Comparison of ENCODE assay signal across 20 cellular contexts in the genomic region with DNA sequence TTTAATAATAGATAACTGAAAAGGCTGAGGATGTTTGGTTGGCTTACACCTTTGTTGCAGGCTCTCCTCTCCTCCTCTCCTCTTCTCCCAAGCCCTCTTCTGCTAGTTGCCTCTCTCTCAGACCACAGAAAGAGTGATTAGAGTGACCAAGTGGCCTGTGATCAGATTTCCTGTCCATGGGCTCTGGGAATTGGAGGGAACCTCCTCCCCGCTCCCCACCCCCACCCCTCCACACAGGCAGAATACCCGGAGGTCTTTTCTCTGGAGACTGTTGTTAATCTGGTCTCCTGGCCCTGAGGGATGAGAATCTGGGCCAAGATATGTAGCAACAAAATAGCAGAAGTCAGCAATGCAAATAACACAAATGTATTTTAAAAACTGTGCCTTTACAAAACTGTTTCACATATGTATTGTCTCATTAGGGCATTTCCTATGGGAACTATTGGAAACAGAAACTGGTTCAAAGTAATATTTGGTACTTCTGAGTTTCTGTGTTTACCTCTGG.
"Had no signal": no experiment of that assay in that cellular context is flagged by ENCODE, and none has a peak within 500 bp of the region (broad histone marks: within the 10 kb centered on the region; RNA-seq: fewer than 3 reads in every experiment).

No MANE protein-coding gene starts in this region.

- DNase-seq: activated B cell treated with CpG ODN at 0.5 μM for 24 hours; activated CD4-positive, alpha-beta T cell treated with anti-CD3 and anti-CD28 coated beads for 36 hours; activated CD4-positive, alpha-beta T cell treated with anti-CD3 and anti-CD28 coated beads, Interleukin-2, amount 50 U/mL, for 4 hours; activated CD8-positive, alpha-beta memory T cell treated with anti-CD3 and anti-CD28 coated beads for 24 hours; activated CD8-positive, alpha-beta memory T cell treated with anti-CD3 and anti-CD28 coated beads, Interleukin-2, amount 50 U/mL, for 4 hours; activated T-cell treated with anti-CD3 and anti-CD28 coated beads, Interleukin-2, amount 50 U/mL, for 24 hours; colonic mucosa; dorsolateral prefrontal cortex; esophagus squamous epithelium; heart right ventricle; naive B cell; retina; sigmoid colon; stimulated activated CD4-positive, alpha-beta T cell treated with anti-CD3 and anti-CD28 coated beads, Interleukin-4, amount 100 ng/mL, for 1 hour; stimulated activated naive CD4-positive, alpha-beta T cell; T-helper 17 cell had no signal

- H3K4me3 ChIP-seq: colonic mucosa, dorsolateral prefrontal cortex, esophagus squamous epithelium, heart right ventricle, sigmoid colon, smooth muscle cell, thoracic aorta, vagina had no signal

- H3K36me3 ChIP-seq: colonic mucosa, esophagus squamous epithelium, heart right ventricle, sigmoid colon, thoracic aorta, vagina had no signal

- H3K27me3 ChIP-seq: colonic mucosa, dorsolateral prefrontal cortex, esophagus squamous epithelium, heart right ventricle, sigmoid colon, vagina had no signal

- H3K4me1 ChIP-seq: colonic mucosa, esophagus squamous epithelium, sigmoid colon, vagina had no signal

- H3K4me2 ChIP-seq: smooth muscle cell had no signal

- H3K9me3 ChIP-seq: colonic mucosa, esophagus squamous epithelium, heart right ventricle, sigmoid colon, thoracic aorta, vagina had no signal

- ATAC-seq: activated CD4-positive, alpha-beta T cell treated with anti-CD3 and anti-CD28 coated beads for 36 hours; activated T-helper 17 cell treated with anti-CD3 and anti-CD28 coated beads, Interleukin-2, amount 50 U/mL, for 72 hours; T-helper 17 cell had no signal

- H3K27ac ChIP-seq: colonic mucosa, dorsolateral prefrontal cortex, esophagus squamous epithelium, heart right ventricle, sigmoid colon, thoracic aorta, vagina had no signal
